ENCODE assay signal across 33 cellular contexts in the genomic region with DNA sequence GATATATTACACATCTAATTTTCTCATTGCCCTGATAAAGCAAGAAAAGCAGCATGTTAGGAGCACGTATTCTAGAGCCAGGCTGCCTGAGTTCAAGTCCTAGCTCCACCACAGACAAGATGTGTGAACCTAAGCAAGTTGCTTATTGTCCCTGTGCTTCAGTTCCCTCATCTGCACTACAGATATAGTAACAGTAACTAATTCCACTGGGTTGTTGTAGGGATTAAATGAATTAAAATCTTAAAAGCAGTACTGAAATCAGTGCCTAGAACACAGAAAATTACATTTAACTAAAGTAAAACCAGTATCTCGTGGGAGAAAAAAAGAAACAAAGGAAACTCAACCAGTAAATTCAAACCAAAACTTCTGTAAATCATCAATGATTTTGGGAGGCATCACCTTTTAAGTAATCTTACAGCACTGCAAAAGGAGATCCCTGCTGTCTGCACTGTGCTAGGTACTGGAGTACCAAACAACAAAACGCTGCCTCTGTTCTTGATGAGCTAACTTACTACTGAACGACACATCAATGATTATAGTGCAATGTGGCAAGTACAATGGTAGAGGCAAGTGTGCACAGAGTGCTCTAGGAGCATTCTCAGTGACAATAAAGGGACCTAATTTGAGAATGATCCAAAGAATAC. TPM values are rescaled to one million over a fixed set of nuclear protein-coding genes. Genes with fewer than 3 reads are reported as not detected.
DNase-seq lines count a peak whose midpoint lies in the region; ATAC-seq, FAIRE-seq and TF ChIP-seq lines count a peak whose summit lies in the region.
"Had no signal": no experiment of that assay in that cellular context is flagged by ENCODE, and none has a peak within 500 bp of the region (broad histone marks: within the 10 kb centered on the region; RNA-seq: fewer than 3 reads in every experiment).

No MANE protein-coding gene starts in this region.

- peak overlapping the region; percentile 15 to 60 for H3K4me3 Mint-ChIP-seq in activated T-cell treated with anti-CD3 and anti-CD28 coated beads, Interleukin-2, amount 50 U/mL, for 72 hours
- H3K4me3 Mint-ChIP-seq in naive thymus-derived CD4-positive, alpha-beta T cell: peak overlapping the region in 4 of 10 donors; percentile 1 to 32 (median 8)
- H3K4me3 Mint-ChIP-seq: activated T-cell treated with anti-CD3 and anti-CD28 coated beads, Interleukin-2, amount 50 U/mL, for 4 hours; brain; nephron progenitor cell had no signal

- intact Hi-C loops in naive thymus-derived CD4-positive, alpha-beta T cell (cut with micrococcal nuclease): loop anchor here in 1 of 2 donors (10.0 kb wide), 4 partner anchors 85 to 645 kb away; a partner anchor contains a TSS
- intact Hi-C loops in sciatic nerve (cut with DNase I): no loop called here

- POLR2A ChIA-PET in naive thymus-derived CD4-positive, alpha-beta T cell (lab: Charles Lee): interaction anchor here (0.8 to 1.9 kb wide), 2 partner anchors 7 to 9 kb away, joined by 5 to 6 read pairs; no protein-coding TSS in a partner anchor

- H3K27me3 ChIP-seq in naive thymus-derived CD4-positive, alpha-beta T cell (ENCODE audit: control insufficient read depth in 2 of 2, insufficient read depth in 2 of 2, low read length in 2 of 2): no peaks in the 10 kb centered on the region
- H3K27me3 ChIP-seq: adrenal gland, gastroesophageal sphincter, hepatocyte, pancreas, SJSA1, upper lobe of left lung had no signal

- H3K27me3 Mint-ChIP-seq in activated T-cell treated with anti-CD3 and anti-CD28 coated beads, Interleukin-2, amount 50 U/mL, for 72 hours (ENCODE audit: low read depth): no peaks in the 10 kb centered on the region
- H3K27me3 Mint-ChIP-seq in naive thymus-derived CD4-positive, alpha-beta T cell: no peaks in the 10 kb centered on the region
- H3K27me3 Mint-ChIP-seq: brain; CD8-positive, alpha-beta memory T cell; IgD-negative memory B cell had no signal

- peaks cover 0 to 10% of the 10 kb centered on the region in 2 donors for H3K4me1 ChIP-seq in naive thymus-derived CD4-positive, alpha-beta T cell (ENCODE audit: control insufficient read depth in 2 of 2, insufficient read depth in 2 of 2, low read length in 2 of 2)
- H3K4me1 ChIP-seq: pancreas had no signal

- no peak overlapping the region for H3K27ac ChIP-seq in naive thymus-derived CD4-positive, alpha-beta T cell (ENCODE audit: low read depth, low read length)
- H3K27ac ChIP-seq: adrenal gland, gastroesophageal sphincter, hepatocyte, pancreas, SJSA1, upper lobe of left lung had no signal

- peaks cover 0 to 5% (median 0%) of the 10 kb centered on the region in 3 experiments for H3K36me3 ChIP-seq in naive thymus-derived CD4-positive, alpha-beta T cell (ENCODE audit: control insufficient read depth in 2 of 3, insufficient read depth in 3 of 3, low read length in 3 of 3)
- H3K36me3 ChIP-seq: adrenal gland, gastroesophageal sphincter, pancreas, upper lobe of left lung had no signal

- peaks cover 2 to 3% of the 10 kb centered on the region in 2 donors for H3K9me3 Mint-ChIP-seq in activated T-cell treated with anti-CD3 and anti-CD28 coated beads, Interleukin-2, amount 50 U/mL, for 72 hours
- peaks cover 0 to 13% (median 5%) of the 10 kb centered on the region in 11 donors for H3K9me3 Mint-ChIP-seq in naive thymus-derived CD4-positive, alpha-beta T cell

- peaks cover 0 to 6% (median 0%) of the 10 kb centered on the region in 3 experiments for H3K9me3 ChIP-seq in naive thymus-derived CD4-positive, alpha-beta T cell (ENCODE audit: control insufficient read depth in 2 of 3, low read length in 3 of 3)
- H3K9me3 ChIP-seq: adrenal gland, gastroesophageal sphincter, pancreas, SJSA1 had no signal

- peaks cover 60% of the 10 kb centered on the region for H3K4me1 Mint-ChIP-seq in activated T-cell treated with anti-CD3 and anti-CD28 coated beads, Interleukin-2, amount 50 U/mL, for 72 hours (ENCODE audit: low read depth)
- H3K4me1 Mint-ChIP-seq in naive thymus-derived CD4-positive, alpha-beta T cell: peaks cover 42 to 77% (median 69%) of the 10 kb centered on the region in 7 donors

- CTCF ChIA-PET in naive thymus-derived CD4-positive, alpha-beta T cell (lab: Charles Lee): no interaction called here

- no peak overlapping the region for H3K27ac Mint-ChIP-seq in activated T-cell treated with anti-CD3 and anti-CD28 coated beads, Interleukin-2, amount 50 U/mL, for 72 hours
- H3K27ac Mint-ChIP-seq in naive thymus-derived CD4-positive, alpha-beta T cell: peak overlapping the region in 4 of 9 donors; percentile 1 to 38 (median 16)
- H3K27ac Mint-ChIP-seq: brain, nephron progenitor cell had no signal

- TF ChIP-seq CTCF in D721Med (IDR thresholded peaks at IDR 0.05; ENCODE audit: insufficient read depth, missing control alignments): no peak

- peak; percentile 53 to 63 for ATAC-seq in activated T-cell treated with anti-CD3 and anti-CD28 coated beads, Interleukin-2, amount 50 U/mL, for 72 hours (replicated peaks in 1 of 2)
- ATAC-seq in GM21619 (IDR thresholded peaks at IDR 0.05; ENCODE audit: unreplicated experiment) (peak; percentile 73), HG03175 (IDR thresholded peaks at IDR 0.05; ENCODE audit: unreplicated experiment) (peak; percentile 53), sciatic nerve (no peak)
- ATAC-seq in naive thymus-derived CD4-positive, alpha-beta T cell: peak; percentile 21
- ATAC-seq: gastroesophageal sphincter, left cardiac atrium, pancreas had no signal

- peaks cover 11 to 20% of the 10 kb centered on the region in 2 donors for H3K36me3 Mint-ChIP-seq in activated T-cell treated with anti-CD3 and anti-CD28 coated beads, Interleukin-2, amount 50 U/mL, for 72 hours (ENCODE audit: insufficient read depth in 2 of 2)
- peaks cover 9 to 29% (median 22%) of the 10 kb centered on the region in 5 donors for H3K36me3 Mint-ChIP-seq in naive thymus-derived CD4-positive, alpha-beta T cell

- no peak for DNase-seq in activated T-cell treated with anti-CD3 and anti-CD28 coated beads, Interleukin-2, amount 50 U/mL, for 72 hours
- no peak for DNase-seq in activated T-cell treated with anti-CD3 and anti-CD28 coated beads, Interleukin-2, amount 50 U/mL, for 1 hour
- DNase-seq in naive thymus-derived CD4-positive, alpha-beta T cell: no peak
- DNase-seq in MV-4-11 (lab: John Stamatoyannopoulos, UW) (no peak), sciatic nerve (ENCODE audit: low spot score) (no peak), D721Med (ENCODE audit: insufficient read length, low spot score) (no peak)
- DNase-seq: activated naive CD4-positive, alpha-beta T cell; activated T-cell treated with anti-CD3 and anti-CD28 coated beads, Interleukin-2, amount 50 U/mL, for 4 hours; adrenal gland; CD8-positive, alpha-beta memory T cell; DMS153; HCEC 1CT; left cardiac atrium; mammary epithelial cell; NCI-H1436; NCI-H345; NCI-H748 treated with DMSO at 0.1 percent for 48 hours; nephron progenitor cell; pancreas; RPMI8226; stimulated activated CD4-positive, alpha-beta T cell treated with anti-CD3 and anti-CD28 coated beads, Interleukin-2, amount 100 ng/mL, for 24 hours; substantia nigra; upper lobe of left lung had no signal

- no peak overlapping the region for H3K4me3 ChIP-seq in naive thymus-derived CD4-positive, alpha-beta T cell (ENCODE audit: low read length)
- H3K4me3 ChIP-seq: adrenal gland, gastroesophageal sphincter, hepatocyte, pancreas, SJSA1, upper lobe of left lung had no signal

- FAIRE-seq in D721Med (lab: Jason Lieb, UNC): no peak
- FAIRE-seq: endothelial cell of umbilical vein, pancreas had no signal

RNA-seq across cellular contexts. Expression of a gene that starts 7.9 kb away (rescaled TPM):
- total RNA-seq in activated T-cell treated with anti-CD3 and anti-CD28 coated beads, Interleukin-2, amount 50 U/mL, for 72 hours: 10 to 100 TPM; 48.9 to 49.1 TPM
- 100 to 1,000 TPM in 1 of 5 experiments, 10 to 100 TPM in 4; 60.5 to 111 (median 84.5) TPM for total RNA-seq in naive thymus-derived CD4-positive, alpha-beta T cell
- 10 to 100 TPM; 41.3 to 56.5 TPM for polyA plus RNA-seq in naive thymus-derived CD4-positive, alpha-beta T cell
- 62.0 TPM for total RNA-seq in sciatic nerve

RNA-seq across cellular contexts. Expression of a gene that starts 38.4 kb away (rescaled TPM):
- total RNA-seq in activated T-cell treated with anti-CD3 and anti-CD28 coated beads, Interleukin-2, amount 50 U/mL, for 72 hours: under 1 TPM in 1 of 2 donors, not detected in 1; 0.42 TPM
- total RNA-seq in naive thymus-derived CD4-positive, alpha-beta T cell: under 1 TPM in 1 of 5 experiments, not detected in 4; 0.64 TPM
- not detected for polyA plus RNA-seq in naive thymus-derived CD4-positive, alpha-beta T cell
- not detected for total RNA-seq in sciatic nerve
- total RNA-seq: A673, adrenal gland, endothelial cell of umbilical vein, fibroblast of lung, gastroesophageal sphincter, left cardiac atrium had no signal
- polyA plus RNA-seq: CD8-positive, alpha-beta memory T cell; endothelial cell of umbilical vein; fibroblast of lung; IgD-negative memory B cell had no signal
